In the genomic region with DNA sequence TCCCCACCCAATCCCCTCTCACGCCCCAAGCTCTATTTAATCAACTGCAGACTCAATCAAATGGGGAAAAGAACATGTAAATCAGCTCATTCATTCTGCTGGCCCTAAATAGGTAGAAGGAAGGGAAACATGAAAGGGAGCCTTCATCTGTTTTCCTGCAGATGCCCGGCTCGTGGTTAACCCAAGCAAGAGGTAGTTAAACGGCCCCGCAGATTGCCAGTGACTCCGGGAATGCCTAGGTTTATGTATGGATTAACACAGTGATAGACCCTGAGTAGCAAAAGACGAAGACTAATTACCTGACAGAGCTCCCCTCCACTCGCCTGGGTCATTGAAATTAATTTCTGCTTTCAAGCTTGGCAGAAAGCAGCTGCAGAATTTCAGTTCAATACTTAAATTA, we compare ENCODE assay signal across 1 cellular context.
TF ChIP-seq lines count a peak whose summit lies in the region.

No MANE protein-coding gene starts in this region.

TF ChIP-seq in H1, 55 proteins besides CTCF, POLR2A, EP300 and RAD21 (continued from another document):
- TF ChIP-seq CBX8 (IDR thresholded peaks at IDR 0.05; ENCODE audit: borderline replicate concordance, low read depth, low read length) (no peak), MAFK (IDR thresholded peaks at IDR 0.05; ENCODE audit: low read depth, low read length) (no peak), GTF2F1 (IDR thresholded peaks at IDR 0.05; ENCODE audit: borderline replicate concordance, low read depth, low read length) (no peak)
